8 cellular contexts compared by ENCODE assay signal in the genomic region with DNA sequence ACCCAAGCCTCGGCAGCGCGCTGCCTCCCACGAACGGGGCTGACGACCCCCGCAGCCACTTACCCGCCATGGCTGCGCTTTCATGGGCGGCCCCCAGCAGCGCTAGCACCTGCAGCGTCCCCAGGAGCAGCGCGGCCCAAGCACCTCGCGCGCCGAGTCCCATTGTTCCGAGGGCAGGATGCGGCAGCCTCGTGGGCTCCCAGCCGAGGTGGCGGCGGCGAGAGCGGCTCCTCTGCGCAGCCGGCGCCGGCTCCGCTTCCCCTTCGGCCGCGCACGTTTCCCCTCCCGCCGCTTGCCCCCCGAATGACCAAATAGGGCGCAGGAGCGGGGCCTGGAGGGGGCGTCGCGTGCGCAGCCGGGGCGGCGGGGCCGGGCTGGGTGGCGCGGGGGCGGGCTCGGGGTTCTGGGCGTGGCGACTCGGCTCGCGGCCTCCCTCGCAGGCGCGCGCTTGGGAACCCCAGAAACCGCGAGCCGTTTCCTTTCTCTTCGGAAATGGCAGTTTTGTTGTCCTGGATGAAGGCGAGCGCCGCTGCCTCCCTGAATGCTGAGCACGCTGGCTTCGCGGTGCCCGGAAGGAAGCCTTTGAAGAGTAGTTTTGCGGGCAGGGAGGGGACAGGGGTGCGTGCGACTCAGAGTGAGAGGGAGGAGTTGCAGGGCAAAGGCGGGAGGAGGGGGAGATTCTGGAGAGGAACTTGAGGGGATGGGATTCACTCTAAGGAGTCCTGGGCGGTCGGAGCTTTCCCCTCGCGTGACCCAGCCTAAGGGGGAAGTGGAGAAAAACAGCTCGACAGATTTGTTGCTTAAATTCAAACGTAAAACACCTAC. TPM values are rescaled to one million over a fixed set of nuclear protein-coding genes. Genes with fewer than 3 reads are reported as not detected.
DNase-seq lines count a peak whose midpoint lies in the region; ATAC-seq and TF ChIP-seq lines count a peak whose summit lies in the region.

A gene with protein sequence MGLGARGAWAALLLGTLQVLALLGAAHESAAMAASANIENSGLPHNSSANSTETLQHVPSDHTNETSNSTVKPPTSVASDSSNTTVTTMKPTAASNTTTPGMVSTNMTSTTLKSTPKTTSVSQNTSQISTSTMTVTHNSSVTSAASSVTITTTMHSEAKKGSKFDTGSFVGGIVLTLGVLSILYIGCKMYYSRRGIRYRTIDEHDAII (minus strand): TSS at position 305 of the 825 bp plus-strand sequence. CDS start 142 bp downstream, at position 163.

- no peaks in the 10 kb centered on the region for H3K36me3 ChIP-seq in left lung

- ATAC-seq in GM18907 (IDR thresholded peaks at IDR 0.05; ENCODE audit: unreplicated experiment) (peak; percentile 68), HG03139 (IDR thresholded peaks at IDR 0.05; ENCODE audit: unreplicated experiment) (peak; percentile 55), left lung (peak; percentile 89)

- intact Hi-C loops in left lung (cut with DNase I) = no loop called here

- peak within 1 kb of the TSS; percentile 80 for H3K4me3 ChIP-seq in AG09309 (ENCODE audit: control insufficient read depth, low read depth, low read length)
- H3K4me3 ChIP-seq in left lung = peak within 1 kb of the TSS; percentile 78 to 95

- H3K4me1 ChIP-seq in left lung = peaks cover 11 to 77% of the 10 kb centered on the region in 2 donors

- no peaks in the 10 kb centered on the region for H3K27me3 ChIP-seq in left lung

- DNase-seq in AG09309 (ENCODE audit: low read depth) = no peak
- peak; percentile 69 for DNase-seq in NCI-H510A treated with DMSO at 0.1 percent for 48 hours (lab: John Stamatoyannopoulos, UW)
- peak; percentile 85 for DNase-seq in activated CD4-positive, alpha-beta T cell treated with anti-CD3 and anti-CD28 coated beads, Interleukin-2, amount 50 U/mL, for 1 hour
- DNase-seq in dedifferentiated amniotic fluid mesenchymal stem cell (ENCODE audit: extremely low spot score) = peak; percentile 20
- peak; percentile 86 to 96 for DNase-seq in left lung
- DNase-seq in stimulated activated CD4-positive, alpha-beta T cell treated with anti-CD3 and anti-CD28 coated beads, Interleukin-4, amount 100 ng/mL, for 1 hour = peak; percentile 88

- peak within 1 kb of the TSS; percentile 89 to 96 for H3K27ac ChIP-seq in left lung

- TF ChIP-seq CTCF in AG09309 (IDR thresholded peaks at IDR 0.05; ENCODE audit: control insufficient read depth, insufficient read depth, low read depth, low read length, missing control alignments) = no peak
- no peak for TF ChIP-seq CTCF in left lung (IDR thresholded peaks at IDR 0.05)

- no peaks in the 10 kb centered on the region for H3K9me3 ChIP-seq in left lung

RNA-seq across cellular contexts. Expression of the gene that starts here (rescaled TPM):
- total RNA-seq in left lung = 100 to 1,000 TPM; 127 to 155 TPM
